In the genomic region with DNA sequence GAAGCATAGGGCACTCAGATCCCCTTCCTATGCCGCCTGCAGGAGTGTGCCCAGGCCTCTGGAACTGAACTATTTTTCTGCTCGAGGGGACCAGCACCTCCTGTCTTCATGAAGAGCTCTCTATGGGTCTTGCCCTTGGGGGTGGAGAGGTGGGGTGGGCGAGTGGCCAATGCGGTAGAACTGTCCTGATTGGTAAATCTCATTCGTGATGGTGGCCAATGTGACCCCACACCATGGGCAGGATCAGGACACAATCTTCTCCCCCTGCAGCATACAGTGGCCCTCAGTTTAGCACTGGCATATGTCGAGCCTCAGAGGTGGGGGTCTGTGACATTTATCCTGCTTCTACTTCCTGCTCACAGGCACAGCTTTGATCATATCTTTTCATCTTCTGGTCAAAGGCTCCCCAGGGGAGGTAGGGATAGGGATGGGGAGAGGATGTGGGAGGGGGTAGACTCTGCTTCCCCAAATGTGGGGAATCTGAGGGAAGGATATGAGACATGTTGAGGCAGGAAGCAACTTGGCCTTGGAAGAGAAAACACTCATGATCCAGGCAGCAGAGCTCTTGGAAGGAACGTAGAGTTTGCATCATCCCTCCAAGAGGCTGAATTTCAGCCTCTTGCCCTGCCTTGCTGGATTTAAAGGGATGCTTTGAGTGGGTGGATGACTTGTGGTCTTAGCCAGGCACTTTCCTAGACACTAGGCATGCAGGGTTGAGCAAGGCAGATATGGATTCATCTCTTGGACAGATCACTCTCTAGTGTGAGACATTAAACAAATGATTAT, we compare ENCODE assay signal across 11 cellular contexts.
DNase-seq lines count a peak whose midpoint lies in the region; ATAC-seq lines count a peak whose summit lies in the region.
"Had no signal": no experiment of that assay in that cellular context is flagged by ENCODE, and none has a peak within 500 bp of the region (broad histone marks: within the 10 kb centered on the region; RNA-seq: fewer than 3 reads in every experiment).

No MANE protein-coding gene starts in this region.

- intact Hi-C loops in sciatic nerve (cut with DNase I): no loop called here

- peak; percentile 98 for DNase-seq in ELR (ENCODE audit: low read depth)
- peak; percentile 42 for DNase-seq in T1000 (lab: John Stamatoyannopoulos, UW)
- DNase-seq in fibroblast of the conjunctiva (ENCODE audit: low read depth): peak; percentile 92
- DNase-seq in sciatic nerve (ENCODE audit: low spot score): no peak
- no peak for DNase-seq in H4 (ENCODE audit: low spot score)
- no peak for DNase-seq in NCI-H446 treated with DMSO at 0.1 percent for 48 hours (lab: John Stamatoyannopoulos, UW)
- DNase-seq: kidney glomerular epithelial cell; retina; stimulated activated CD8-positive, alpha-beta memory T cell treated with anti-CD3 and anti-CD28 coated beads, Interleukin-4, amount 100 ng/mL, for 48 hours had no signal

- ATAC-seq in sciatic nerve (peak; percentile 89), HG02981 (IDR thresholded peaks at IDR 0.05; ENCODE audit: unreplicated experiment) (no peak), GM19023 (IDR thresholded peaks at IDR 0.05; ENCODE audit: unreplicated experiment) (no peak)

Comparison
In these comparisons a context has a peak if more than half of its experiments do, and no peak if none do; other contexts are left out.
1. DNase-seq: peak in ELR (single experiment), T1000 (single experiment) and fibroblast of the conjunctiva (single experiment); none in sciatic nerve (single experiment), H4 (single experiment) and NCI-H446 treated with DMSO at 0.1 percent for 48 hours (single experiment).